Comparison of ENCODE assay signal across 8 cellular contexts in genomic region chr3:51386159-51386851, GRCh38. TPM values are rescaled to one million over a fixed set of nuclear protein-coding genes. Genes with fewer than 3 reads are reported as not detected.
DNase-seq lines count a peak whose midpoint lies in the region; ATAC-seq and TF ChIP-seq lines count a peak whose summit lies in the region.

No MANE protein-coding gene starts in this region.

- H3K4me1 ChIP-seq in adrenal gland (replicated peaks in 1 of 2) (peaks cover 14 to 46% of the 10 kb centered on the region in 2 donors), left lung (peaks cover 35 to 59% of the 10 kb centered on the region in 2 donors), transverse colon (peaks cover 13 to 61% (median 55%) of the 10 kb centered on the region in 4 donors)

- CTCF ChIA-PET in activated naive CD4-positive, alpha-beta T cell treated with anti-CD3 and anti-CD28 coated beads, Interleukin-2, amount 10 ng/mL, durations not matched to agents 7 days and 5 days (lab: Charles Lee): interaction anchor here (1.7 to 1.8 kb wide), 2 partner anchors 15 to 770 kb away, joined by 4 to 10 read pairs; partner anchors contain the start of gene MAPKAPK3

- peaks cover 0 to 17% of the 10 kb centered on the region in 2 donors for H3K36me3 ChIP-seq in adrenal gland (replicated peaks in 1 of 2)
- peaks cover 0 to 39% of the 10 kb centered on the region in 2 donors for H3K36me3 ChIP-seq in left lung
- no peaks in the 10 kb centered on the region for H3K36me3 ChIP-seq in transverse colon

- TF ChIP-seq POLR2A in adrenal gland (IDR thresholded peaks at IDR 0.05): no peak
- TF ChIP-seq POLR2A in transverse colon (IDR thresholded peaks at IDR 0.05): no peak

- H3K27me3 Mint-ChIP-seq in activated naive CD4-positive, alpha-beta T cell treated with anti-CD3 and anti-CD28 coated beads, Interleukin-2, amount 10 ng/mL, durations not matched to agents 7 days and 5 days: no peaks in the 10 kb centered on the region

- in situ Hi-C loops in transverse colon (cut with MboI; ENCODE audit: low pct_ligation_motif_present in 1 of 4, low pct_unique_long_range_greater_than_20kb in 1 of 4, low sequenced_read_pairs in 3 of 4): loop anchor here (25.0 kb wide), 3 partner anchors 276 to 774 kb away; partner anchors contain the start of genes CISH (in 2 of the 4), MAPKAPK3 (in 2 of the 4) and TEX264 (in 1 of the 4)

- peak overlapping the region; percentile 99 for H3K4me3 Mint-ChIP-seq in activated naive CD4-positive, alpha-beta T cell treated with anti-CD3 and anti-CD28 coated beads, Interleukin-2, amount 10 ng/mL, durations not matched to agents 7 days and 5 days

- no peak for DNase-seq in activated naive CD4-positive, alpha-beta T cell treated with anti-CD3 and anti-CD28 coated beads, Interleukin-2, amount 10 ng/mL, durations not matched to agents 7 days and 5 days
- DNase-seq in activated naive CD4-positive, alpha-beta T cell treated with Interleukin-2 at 50 U/mL for 16 hours: no peak
- DNase-seq in adrenal gland (peak in 1 of 7 donors; percentile 49), left lung (no peak), transverse colon (no peak), amygdala (lab: John Stamatoyannopoulos, UW) (no peak), GOT3 (lab: John Stamatoyannopoulos, UW) (no peak)

- no peaks in the 10 kb centered on the region for H3K9me3 Mint-ChIP-seq in activated naive CD4-positive, alpha-beta T cell treated with anti-CD3 and anti-CD28 coated beads, Interleukin-2, amount 10 ng/mL, durations not matched to agents 7 days and 5 days

- peak overlapping the region in 2 of 4 donors; percentile 87 to 98 for H3K4me3 ChIP-seq in adrenal gland
- peak overlapping the region; percentile 64 to 89 for H3K4me3 ChIP-seq in left lung
- peak overlapping the region; percentile 70 to 91 (median 81) for H3K4me3 ChIP-seq in transverse colon

- TF ChIP-seq CTCF in adrenal gland (IDR thresholded peaks at IDR 0.05) (no peak), left lung (IDR thresholded peaks at IDR 0.05) (no peak), transverse colon (IDR thresholded peaks at IDR 0.05) (peak in 1 of 5 experiments; percentile 23)

- H3K27ac ChIP-seq in adrenal gland (peak overlapping the region in 3 of 5 donors; percentile 87 to 95 (median 92)), left lung (peak overlapping the region; percentile 72 to 95), transverse colon (peak overlapping the region; percentile 93 to 94 (median 93))

- H3K36me3 Mint-ChIP-seq in activated naive CD4-positive, alpha-beta T cell treated with anti-CD3 and anti-CD28 coated beads, Interleukin-2, amount 10 ng/mL, durations not matched to agents 7 days and 5 days: peaks cover 45% of the 10 kb centered on the region

- intact Hi-C loops in adrenal gland (cut with DNase I) (loop anchor here in 1 of 2 donors (5.0 to 10.0 kb wide), 2 partner anchors 46 to 298 kb away; no protein-coding TSS in a partner anchor), left lung (cut with DNase I) (no loop called here), transverse colon (cut with DNase I; ENCODE audit: low total_unique reads) (no loop called here)

- H3K27me3 ChIP-seq in adrenal gland: no peaks in the 10 kb centered on the region
- H3K27me3 ChIP-seq in left lung: no peaks in the 10 kb centered on the region
- no peaks in the 10 kb centered on the region for H3K27me3 ChIP-seq in transverse colon

- 37 to 45% (median 39%) methylated on average over 8 of the region's 8 CpGs for WGBS in adrenal gland, 4 donors
- whole genome bisulfite sequencing in transverse colon (ENCODE audit: low coverage in 1 of 2), 2 donors: 31 to 71% methylated on average over 2 to 8 of the region's 8 CpGs

- H3K4me1 Mint-ChIP-seq in activated naive CD4-positive, alpha-beta T cell treated with anti-CD3 and anti-CD28 coated beads, Interleukin-2, amount 10 ng/mL, durations not matched to agents 7 days and 5 days: peaks cover 65% of the 10 kb centered on the region

- TF ChIP-seq EP300 in transverse colon (IDR thresholded peaks at IDR 0.05; ENCODE audit: low read depth): no peak

- no peak for ATAC-seq in left lung
- no peak for ATAC-seq in HG02798 (IDR thresholded peaks at IDR 0.05; ENCODE audit: poor library complexity, unreplicated experiment)

- H3K9me3 ChIP-seq in adrenal gland (replicated peaks in 1 of 3): no peaks in the 10 kb centered on the region
- H3K9me3 ChIP-seq in left lung: no peaks in the 10 kb centered on the region
- no peaks in the 10 kb centered on the region for H3K9me3 ChIP-seq in transverse colon

- H3K27ac Mint-ChIP-seq in activated naive CD4-positive, alpha-beta T cell treated with anti-CD3 and anti-CD28 coated beads, Interleukin-2, amount 10 ng/mL, durations not matched to agents 7 days and 5 days: peak overlapping the region; percentile 92

RNA-seq across cellular contexts. Expression of gene MANF, which starts 1.2 kb away (rescaled TPM):
- total RNA-seq in adrenal gland (100 to 1,000 TPM in 1 of 8 donors, 10 to 100 TPM in 7; 16.1 to 281 (median 43.1) TPM), left lung (100 to 1,000 TPM; 109 to 187 TPM), transverse colon (10 to 100 TPM; 15.7 to 56.2 (median 26.6) TPM)
- 100 to 1,000 TPM in 1 of 3 donors, 10 to 100 TPM in 2; 18.9 to 306 (median 25.9) TPM for polyA plus RNA-seq in adrenal gland

RNA-seq across cellular contexts. Expression of gene RBM15B, which starts 4.8 kb away (rescaled TPM):
- total RNA-seq in adrenal gland: 10 to 100 TPM; 23.6 to 36.6 (median 28.0) TPM
- 10 to 100 TPM in 1 of 3 donors, 1 to 10 TPM in 2; 8.0 to 13.5 (median 8.3) TPM for polyA plus RNA-seq in adrenal gland
- total RNA-seq in left lung: 10 to 100 TPM; 25.2 to 26.9 TPM
- total RNA-seq in transverse colon: 10 to 100 TPM; 19.1 to 69.9 (median 28.0) TPM
